In genomic region chr2:1972428-1972827, GRCh38 we compare ENCODE assay signal across 9 cellular contexts.
A peak's percentile ranks its signal among the peaks of the same experiment; 100 is the strongest.
DNase-seq lines count a peak whose midpoint lies in the region; FAIRE-seq and TF ChIP-seq lines count a peak whose summit lies in the region.
"Had no signal": no experiment of that assay in that cellular context is flagged by ENCODE, and none has a peak within 500 bp of the region (broad histone marks: within the 10 kb centered on the region; RNA-seq: fewer than 3 reads in every experiment).

No MANE protein-coding gene starts in this region.

- no peaks in the 10 kb centered on the region for H3K9me3 ChIP-seq in Peyer's patch

- H3K27me3 ChIP-seq in Peyer's patch (no peaks in the 10 kb centered on the region), H7 (ENCODE audit: control insufficient read depth, insufficient read depth, low read length) (no peaks in the 10 kb centered on the region)

- TF ChIP-seq CTCF in Peyer's patch (IDR thresholded peaks at IDR 0.05) = no peak

- H3K36me3 ChIP-seq in Peyer's patch = no peaks in the 10 kb centered on the region
- no peaks in the 10 kb centered on the region for H3K36me3 ChIP-seq in H7 (replicated peaks; ENCODE audit: control insufficient read depth, insufficient read depth, low read length)

- no peak overlapping the region for H3K4me3 ChIP-seq in Peyer's patch
- no peak overlapping the region for H3K4me3 ChIP-seq in H7 (ENCODE audit: insufficient read depth, low read depth, low read length)

- no peak for FAIRE-seq in RCC 7860 (lab: Jason Lieb, UNC)

- H3K27ac ChIP-seq in caudate nucleus (ENCODE audit: low read depth, low read length) = no peak overlapping the region
- H3K27ac ChIP-seq in Peyer's patch = no peak overlapping the region

- no peaks in the 10 kb centered on the region for H3K4me1 ChIP-seq in Peyer's patch

- TF ChIP-seq POLR2A in Peyer's patch (IDR thresholded peaks at IDR 0.05) = no peak

- peak; percentile 76 for DNase-seq in EL
- DNase-seq in NCI-H2196 (lab: John Stamatoyannopoulos, UW; ENCODE audit: unreplicated experiment) = peak; percentile 93
- peak in 42 of 61 donors; percentile 14 to 90 (median 48) for DNase-seq in caudate nucleus (lab: John Stamatoyannopoulos, UW)
- peak; percentile 68 for DNase-seq in middle frontal gyrus (ENCODE audit: extremely low spot score, low spot score)
- no peak for DNase-seq in Peyer's patch
- no peak for DNase-seq in RCC 7860 (ENCODE audit: low spot score)
- no peak for DNase-seq in GF-D8 (lab: John Stamatoyannopoulos, UW)
- DNase-seq in H7 = no peak
- DNase-seq: effector CD8-positive, alpha-beta T cell had no signal

Comparison
In these comparisons a context has a peak if more than half of its experiments do, and no peak if none do; other contexts are left out.
1. DNase-seq: peak in EL (single experiment), NCI-H2196 (single experiment), caudate nucleus (42 of 61) and middle frontal gyrus (single experiment); none in Peyer's patch (0 of 3), RCC 7860 (single experiment), GF-D8 (single experiment) and H7 (single experiment).